ENCODE assay signal across 8 cellular contexts in genomic region chr18:68735498-68736343, GRCh38. TPM values are rescaled to one million over a fixed set of nuclear protein-coding genes. Genes with fewer than 3 reads are reported as not detected.
DNase-seq lines count a peak whose midpoint lies in the region; ATAC-seq and TF ChIP-seq lines count a peak whose summit lies in the region.

No MANE protein-coding gene starts in this region.

- H3K4me1 ChIP-seq in left lung, result no peaks in the 10 kb centered on the region

- no peak overlapping the region for H3K4me3 ChIP-seq in left lung

- ATAC-seq in GM19351 (IDR thresholded peaks at IDR 0.05; ENCODE audit: unreplicated experiment) (peak; percentile 94), HG03159 (IDR thresholded peaks at IDR 0.05; ENCODE audit: unreplicated experiment) (peak; percentile 92), left lung (peak; percentile 76)

- TF ChIP-seq CTCF in left lung (IDR thresholded peaks at IDR 0.05), result peak; percentile 63 to 68

- no peaks in the 10 kb centered on the region for H3K27me3 ChIP-seq in left lung

- intact Hi-C loops in left lung (cut with DNase I), result no loop called here

- in situ Hi-C loops in T47D (cut with HindIII; ENCODE audit: low pct_unique_long_range_greater_than_20kb, low sequenced_read_pairs), result no loop called here

- peak; percentile 14 for DNase-seq in DMS153 (lab: John Stamatoyannopoulos, UW)
- peak; percentile 27 to 52 for DNase-seq in NCI-H446 (lab: John Stamatoyannopoulos, UW)
- peak; percentile 26 to 53 for DNase-seq in T47D (ENCODE audit: low read depth in 1 of 2, low spot score in 1 of 2)
- no peak for DNase-seq in left lung
- no peak for DNase-seq in mesenteric fat pad (ENCODE audit: low spot score)
- no peak for DNase-seq in activated T-cell treated with anti-CD3 and anti-CD28 coated beads, Interleukin-2, amount 50 U/mL, for 1 hour

- no peaks in the 10 kb centered on the region for H3K36me3 ChIP-seq in left lung

- H3K27ac ChIP-seq in left lung, result no peak overlapping the region

- no peaks in the 10 kb centered on the region for H3K9me3 ChIP-seq in left lung

RNA-seq across cellular contexts. Expression of gene TMX3, which starts 20.8 kb away (rescaled TPM):
- total RNA-seq in left lung, result 10 to 100 TPM; 48.3 to 78.8 TPM
- 44.5 TPM for total RNA-seq in mesenteric fat pad

Comparison
In these comparisons a context has a peak if more than half of its experiments do, and no peak if none do; other contexts are left out.
1. DNase-seq: peak in DMS153 (single experiment), NCI-H446 (2 of 2) and T47D (2 of 2); none in left lung (0 of 2), mesenteric fat pad (single experiment) and activated T-cell treated with anti-CD3 and anti-CD28 coated beads, Interleukin-2, amount 50 U/mL, for 1 hour (single experiment).
2. Peak in every context shown above with its lines, with median percentiles within 50 percentile points of each other: ATAC-seq.